Comparison of ENCODE assay signal across 1 cellular context in genomic region chr4:121096629-121097028, GRCh38.
TF ChIP-seq lines count a peak whose summit lies in the region.

No MANE protein-coding gene starts in this region.

TF ChIP-seq in GM23338, 12 proteins besides CTCF, POLR2A, EP300 and RAD21 (continued from another document):
- TF ChIP-seq ZNF462 (CRISPR knock-in tag; IDR thresholded peaks at IDR 0.05) (no peak), ETS1 (IDR thresholded peaks at IDR 0.05) (no peak), EZH2phosphoT487 (IDR thresholded peaks at IDR 0.05; ENCODE audit: unreplicated experiment) (no peak)
